ENCODE assay signal across 8 cellular contexts in the genomic region with DNA sequence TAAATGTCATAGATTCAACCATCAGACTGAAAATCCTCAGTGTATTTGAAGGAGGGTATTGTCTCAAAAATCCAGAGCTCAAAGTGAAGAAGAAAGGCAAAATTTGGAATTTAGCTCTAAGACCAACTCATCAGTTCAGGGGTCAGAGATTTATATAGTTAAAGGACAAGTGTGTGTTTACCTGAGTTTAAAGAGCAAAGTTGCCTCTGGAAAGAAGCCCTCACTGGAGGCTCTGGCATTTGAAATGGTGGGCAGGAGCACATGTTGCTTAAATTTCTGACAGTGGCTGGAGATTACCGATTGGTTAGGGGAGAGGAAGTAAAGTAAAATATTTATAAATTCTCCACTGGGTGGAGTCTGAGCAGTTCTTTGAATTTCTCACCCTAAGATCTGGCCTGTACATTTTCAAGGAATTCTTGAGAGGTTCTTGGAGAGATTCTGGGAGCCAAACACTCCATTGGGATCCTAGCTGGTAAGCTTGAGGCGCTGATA. TPM values are rescaled to one million over a fixed set of nuclear protein-coding genes. Genes with fewer than 3 reads are reported as not detected.
A peak's percentile ranks its signal among the peaks of the same experiment; 100 is the strongest.
DNase-seq lines count a peak whose midpoint lies in the region; ATAC-seq and TF ChIP-seq lines count a peak whose summit lies in the region.

A gene (plus strand): TSS at position 400 of the 492 bp plus-strand sequence. CDS start 7,704 bp downstream, outside the sequence.

- H3K4me3 Mint-ChIP-seq in CD14-positive monocyte: peak within 1 kb of the TSS; percentile 73 to 89

- H3K27ac ChIP-seq in epithelial cell of prostate: peak within 1 kb of the TSS; percentile 99

- ATAC-seq in GM21360 (IDR thresholded peaks at IDR 0.05; ENCODE audit: unreplicated experiment): peak; percentile 48
- ATAC-seq in HG03520 (IDR thresholded peaks at IDR 0.05; ENCODE audit: unreplicated experiment): peak; percentile 55

- H3K27ac Mint-ChIP-seq in CD14-positive monocyte: peak within 1 kb of the TSS; percentile 93 to 100 (median 96)

- peaks cover under 1 to 5% (median 4%) of the 10 kb centered on the region in 7 donors for H3K9me3 Mint-ChIP-seq in CD14-positive monocyte

- intact Hi-C loops in CD14-positive monocyte (cut with micrococcal nuclease): no loop called here

- peaks cover 27 to 32% of the 10 kb centered on the region in 2 donors for H3K36me3 Mint-ChIP-seq in CD14-positive monocyte

- DNase-seq in CD14-positive monocyte (ENCODE audit: low spot score) (no peak), epithelial cell of prostate (ENCODE audit: low read depth, low spot score) (no peak), GM19240 (ENCODE audit: insufficient read length, low spot score) (no peak), cerebellar nuclear complex (lab: John Stamatoyannopoulos, UW) (no peak), NCI-H1436 treated with DMSO at 0.1 percent for 48 hours (lab: John Stamatoyannopoulos, UW) (no peak), NCI-H69 (lab: John Stamatoyannopoulos, UW) (no peak)

- peaks cover 0 to 2% (median 0%) of the 10 kb centered on the region in 3 donors for H3K27me3 Mint-ChIP-seq in CD14-positive monocyte (ENCODE audit: low read depth in 3 of 3)

- H3K4me1 Mint-ChIP-seq in CD14-positive monocyte: peaks cover 73% of the 10 kb centered on the region

- TF ChIP-seq CTCF in CD14-positive monocyte (IDR thresholded peaks at IDR 0.05): peak; percentile 61

RNA-seq across cellular contexts. Expression of the gene that starts here (rescaled TPM):
- 100 to 1,000 TPM; 131 to 132 TPM for polyA plus RNA-seq in CD14-positive monocyte
